12 cellular contexts compared by ENCODE assay signal in genomic region chr21:45289134-45289533, GRCh38. TPM values are rescaled to one million over a fixed set of nuclear protein-coding genes. Genes with fewer than 3 reads are reported as not detected.
DNase-seq lines count a peak whose midpoint lies in the region; ATAC-seq and TF ChIP-seq lines count a peak whose summit lies in the region.
"Had no signal": no experiment of that assay in that cellular context is flagged by ENCODE, and none has a peak within 500 bp of the region (broad histone marks: within the 10 kb centered on the region; RNA-seq: fewer than 3 reads in every experiment).

No MANE protein-coding gene starts in this region.

- H3K4me3 ChIP-seq in GM23248: peak overlapping the region; percentile 77
- H3K4me3 ChIP-seq in endocrine pancreas (ENCODE audit: control insufficient read depth, insufficient read depth, low read length): no peak overlapping the region
- H3K4me3 ChIP-seq in neural cell (ENCODE audit: low read length): peak overlapping the region; percentile 84

- H3K36me3 ChIP-seq in GM23248 (ENCODE audit: low read depth): peaks cover 19% of the 10 kb centered on the region
- no peaks in the 10 kb centered on the region for H3K36me3 ChIP-seq in endocrine pancreas (ENCODE audit: control insufficient read depth, insufficient read depth, low read length)
- H3K36me3 ChIP-seq in neural cell (ENCODE audit: insufficient read depth, low read length): no peaks in the 10 kb centered on the region

- H3K79me2 ChIP-seq in GM23248 (ENCODE audit: insufficient read depth) (peaks cover 45% of the 10 kb centered on the region), neural cell (replicated peaks; ENCODE audit: insufficient read depth, low read length) (peaks cover 7% of the 10 kb centered on the region)

- H3K4me1 ChIP-seq in GM23248 (ENCODE audit: insufficient read depth) (peaks cover 22% of the 10 kb centered on the region), endocrine pancreas (ENCODE audit: control insufficient read depth, insufficient read depth, low read length) (no peaks in the 10 kb centered on the region)

- H3K27ac Mint-ChIP-seq in T-helper 17 cell: peak overlapping the region; percentile 65

- ATAC-seq in T-helper 17 cell (no peak), GM21529 (IDR thresholded peaks at IDR 0.05; ENCODE audit: unreplicated experiment) (no peak)

- H3K9me2 ChIP-seq in GM23248 (ENCODE audit: insufficient read depth) (no peaks in the 10 kb centered on the region), neural cell (ENCODE audit: insufficient read depth, low read length) (no peaks in the 10 kb centered on the region)

- no peaks in the 10 kb centered on the region for H3K27me3 Mint-ChIP-seq in T-helper 17 cell

- H3F3A ChIP-seq in GM23248 (ENCODE audit: insufficient read depth) (peaks cover 15% of the 10 kb centered on the region; the same call in 1 of the 2 replicates), neural cell (ENCODE audit: insufficient read depth, low read length, poor library complexity, severe bottlenecking) (no peaks in the 10 kb centered on the region)

- H4K20me1 ChIP-seq in GM23248 (ENCODE audit: insufficient read depth) (no peaks in the 10 kb centered on the region), neural cell (ENCODE audit: insufficient read depth) (no peaks in the 10 kb centered on the region)

- H3K4me1 Mint-ChIP-seq in T-helper 17 cell: peaks cover 22% of the 10 kb centered on the region

- no peak for TF ChIP-seq CTCF in neural cell (IDR thresholded peaks at IDR 0.05; ENCODE audit: poor library complexity, severe bottlenecking)

- 70 to 75% methylated on average over 3 of the region's 3 CpGs for WGBS in GM23248 (ENCODE audit: low coverage in 1 of 2, low lambda C conversion rate in 2 of 2, missing lambda C conversion rate in 2 of 2), 2 experiments

- no peak for TF ChIP-seq EP300 in neural cell (conservative IDR thresholded peaks at IDR 0.05; ENCODE audit: poor library complexity, severe bottlenecking)

- H2AFZ ChIP-seq in GM23248 (no peak overlapping the region), neural cell (ENCODE audit: low read depth, low read length) (no peak overlapping the region)

- H3K27me3 ChIP-seq in GM23248 (replicated peaks; ENCODE audit: insufficient read depth) (no peaks in the 10 kb centered on the region), endocrine pancreas (ENCODE audit: control insufficient read depth, insufficient read depth, low read length) (no peaks in the 10 kb centered on the region), neural cell (ENCODE audit: insufficient read depth, low read depth, low read length) (no peaks in the 10 kb centered on the region)

- H3K4me3 Mint-ChIP-seq in T-helper 17 cell: peak overlapping the region; percentile 47

- H3K4me2 ChIP-seq in GM23248 (ENCODE audit: unreplicated experiment): peak overlapping the region; percentile 85
- peak overlapping the region; percentile 70 for H3K4me2 ChIP-seq in neural cell (ENCODE audit: low read length)

- H3K9me3 ChIP-seq in GM23248 (ENCODE audit: low read depth) (no peaks in the 10 kb centered on the region), T-helper 17 cell (ENCODE audit: control insufficient read depth, low read length, poor library complexity, severe bottlenecking) (no peaks in the 10 kb centered on the region), endocrine pancreas (ENCODE audit: control insufficient read depth, low read length) (no peaks in the 10 kb centered on the region), neural cell (ENCODE audit: low read length) (no peaks in the 10 kb centered on the region)

- H3K27ac ChIP-seq in GM23248 (no peak overlapping the region), neural cell (ENCODE audit: low read length) (no peak overlapping the region)

- DNase-seq in GM23248: no peak
- DNase-seq in T-helper 17 cell: no peak
- no peak for DNase-seq in NCI-H69 (lab: John Stamatoyannopoulos, UW)
- no peak for DNase-seq in HuH-7.5 (ENCODE audit: low spot score)
- DNase-seq: activated CD4-positive, alpha-beta T cell treated with anti-CD3 and anti-CD28 coated beads, Interleukin-2, amount 50 U/mL, for 48 hours; DND-41; NCI-H524 treated with DMSO at 0.1 percent for 48 hours; nucleus accumbens; stimulated activated naive CD4-positive, alpha-beta T cell had no signal

- no peak for TF ChIP-seq RAD21 in neural cell (conservative IDR thresholded peaks at IDR 0.05)

- in situ Hi-C loops in GM23248 (cut with MboI): loop anchor here (25.0 kb wide), 1 partner anchor 548 kb away; no protein-coding TSS in a partner anchor

- H3K9ac ChIP-seq in GM23248: peak overlapping the region; percentile 87
- peak overlapping the region; percentile 14 for H3K9ac ChIP-seq in endocrine pancreas (ENCODE audit: control insufficient read depth, insufficient read depth, low read length)
- peak overlapping the region; percentile 85 for H3K9ac ChIP-seq in neural cell (ENCODE audit: low read length)

- peaks cover 5% of the 10 kb centered on the region for H3K36me3 Mint-ChIP-seq in T-helper 17 cell (ENCODE audit: low read depth)

TF ChIP-seq in neural cell, 6 proteins besides CTCF, POLR2A, EP300 and RAD21:
- TF ChIP-seq EZH2 (IDR thresholded peaks at IDR 0.05; ENCODE audit: borderline replicate concordance, insufficient read depth, low read length, poor library complexity, severe bottlenecking) (no peak), MXI1 (conservative IDR thresholded peaks at IDR 0.05; ENCODE audit: poor library complexity, severe bottlenecking) (no peak), POLR2AphosphoS5 (IDR thresholded peaks at IDR 0.05) (no peak), SMC3 (conservative IDR thresholded peaks at IDR 0.05; ENCODE audit: poor library complexity) (no peak), REST (IDR thresholded peaks at IDR 0.05; ENCODE audit: borderline replicate concordance) (no peak), TAF1 (IDR thresholded peaks at IDR 0.05; ENCODE audit: low read depth) (no peak)

RNA-seq across cellular contexts. Expression of gene POFUT2, which starts 1.4 kb away (rescaled TPM):
- 48.2 and 54.0 TPM in 2 replicates for total RNA-seq in GM23248 (2014; rRNA removed; shearing (Covaris generic))
- polyA plus RNA-seq in GM23248 (2016; fragmentation: Nextera tagmentation; extraction: Ambion mirVana) (30.1 and 30.9 TPM in 2 replicates), neural cell (25.4 and 41.7 TPM in 2 replicates)
- 10 to 100 TPM; 48.5 to 66.4 TPM for total RNA-seq in T-helper 17 cell
- 16.1 and 24.3 TPM in 2 replicates for polyA minus RNA-seq in neural cell

Comparison
In these comparisons a context has a peak if more than half of its experiments do, and no peak if none do; other contexts are left out.
1. H3K9ac ChIP-seq: peak in every context shown above with its lines; median percentile 87 in GM23248; 85 in neural cell; 14 in endocrine pancreas.